ENCODE assay signal across 19 cellular contexts in genomic region chr11:2103666-2104523, GRCh38. TPM values are rescaled to one million over a fixed set of nuclear protein-coding genes. Genes with fewer than 3 reads are reported as not detected.
DNase-seq lines count a peak whose midpoint lies in the region; ATAC-seq and TF ChIP-seq lines count a peak whose summit lies in the region.
"Had no signal": no experiment of that assay in that cellular context is flagged by ENCODE, and none has a peak within 500 bp of the region (broad histone marks: within the 10 kb centered on the region; RNA-seq: fewer than 3 reads in every experiment).

No MANE protein-coding gene starts in this region.

- H3K27ac ChIP-seq in substantia nigra (ENCODE audit: low read depth, low read length, poor library complexity, severe bottlenecking) = no peak overlapping the region

- POLR2A ChIA-PET in WTC11 (lab: Charles Lee) = no interaction called here

- ATAC-seq in left ventricle myocardium superior = no peak
- no peak for ATAC-seq in WTC11
- no peak for ATAC-seq in left lobe of liver
- no peak for ATAC-seq in sciatic nerve

- CTCF ChIA-PET in WTC11 (lab: Charles Lee) = interaction anchor here (1.0 to 1.4 kb wide), 2 partner anchors 53 to 279 kb away, joined by 3 read pairs; no protein-coding TSS in a partner anchor

- TF ChIP-seq CTCF in WTC11 (IDR thresholded peaks at IDR 0.05) = no peak

- H3K27me3 Mint-ChIP-seq in WTC11 (ENCODE audit: low read depth) = peaks cover 3% of the 10 kb centered on the region

- H3K27ac Mint-ChIP-seq in WTC11 = 0 out of 2 replicates have a peak overlapping the region, but pooled peaks have one; percentile 12

- intact Hi-C loops in cardiac septum (cut with DNase I) (loop anchor here (5.0 kb wide), 1 partner anchor 33 kb away; the partner anchor contains the start of gene IGF2), left ventricle myocardium superior (cut with micrococcal nuclease) (no loop called here), sciatic nerve (cut with DNase I) (no loop called here)

- no peak overlapping the region for H3K4me3 Mint-ChIP-seq in WTC11

- no peaks in the 10 kb centered on the region for H3K36me3 Mint-ChIP-seq in WTC11

- DNase-seq in cardiac septum (ENCODE audit: low spot score) (peak; percentile 53), left ventricle myocardium superior (no peak), WTC11 (ENCODE audit: low spot score) (no peak), left lobe of liver (ENCODE audit: low spot score) (peak; percentile 42), sciatic nerve (ENCODE audit: low spot score) (peak; percentile 50), NCI-H1092 treated with DMSO at 0.1 percent for 48 hours (lab: John Stamatoyannopoulos, UW) (no peak), substantia nigra (lab: John Stamatoyannopoulos, UW) (no peak)
- DNase-seq in activated CD8-positive, alpha-beta memory T cell treated with anti-CD3 and anti-CD28 coated beads, Interleukin-2, amount 50 U/mL, for 48 hours = no peak
- DNase-seq: C1 segment of cervical spinal cord, DND-41, MV-4-11, NCI-H1417 treated with DMSO at 0.1 percent for 48 hours, NCI-H1930, NCI-H2171, NCI-H446, OCI-M1 had no signal

- H3K9me3 Mint-ChIP-seq in WTC11 = peaks cover 4% of the 10 kb centered on the region; the same call in 1 of the 2 replicates

- peaks cover 3% of the 10 kb centered on the region for H3K4me1 Mint-ChIP-seq in WTC11

TF ChIP-seq in WTC11, 78 proteins besides CTCF, POLR2A, EP300 and RAD21:
- TF ChIP-seq FOXP1 (CRISPR knock-in tag; IDR thresholded peaks at IDR 0.05; ENCODE audit: borderline replicate concordance) (no peak), KAT7 (CRISPR knock-in tag; IDR thresholded peaks at IDR 0.05; ENCODE audit: borderline replicate concordance) (no peak), SMAD3 (CRISPR knock-in tag; IDR thresholded peaks at IDR 0.05; ENCODE audit: borderline replicate concordance) (no peak), TCF7 (CRISPR knock-in tag; IDR thresholded peaks at IDR 0.05; ENCODE audit: low read depth) (no peak), ZNF512 (CRISPR knock-in tag; IDR thresholded peaks at IDR 0.05; ENCODE audit: borderline replicate concordance) (no peak), GRHL2 (CRISPR knock-in tag; IDR thresholded peaks at IDR 0.05; ENCODE audit: insufficient replicate concordance, severe bottlenecking) (no peak), JUN (CRISPR knock-in tag; IDR thresholded peaks at IDR 0.05) (no peak)
- TF ChIP-seq, protein P1, sequence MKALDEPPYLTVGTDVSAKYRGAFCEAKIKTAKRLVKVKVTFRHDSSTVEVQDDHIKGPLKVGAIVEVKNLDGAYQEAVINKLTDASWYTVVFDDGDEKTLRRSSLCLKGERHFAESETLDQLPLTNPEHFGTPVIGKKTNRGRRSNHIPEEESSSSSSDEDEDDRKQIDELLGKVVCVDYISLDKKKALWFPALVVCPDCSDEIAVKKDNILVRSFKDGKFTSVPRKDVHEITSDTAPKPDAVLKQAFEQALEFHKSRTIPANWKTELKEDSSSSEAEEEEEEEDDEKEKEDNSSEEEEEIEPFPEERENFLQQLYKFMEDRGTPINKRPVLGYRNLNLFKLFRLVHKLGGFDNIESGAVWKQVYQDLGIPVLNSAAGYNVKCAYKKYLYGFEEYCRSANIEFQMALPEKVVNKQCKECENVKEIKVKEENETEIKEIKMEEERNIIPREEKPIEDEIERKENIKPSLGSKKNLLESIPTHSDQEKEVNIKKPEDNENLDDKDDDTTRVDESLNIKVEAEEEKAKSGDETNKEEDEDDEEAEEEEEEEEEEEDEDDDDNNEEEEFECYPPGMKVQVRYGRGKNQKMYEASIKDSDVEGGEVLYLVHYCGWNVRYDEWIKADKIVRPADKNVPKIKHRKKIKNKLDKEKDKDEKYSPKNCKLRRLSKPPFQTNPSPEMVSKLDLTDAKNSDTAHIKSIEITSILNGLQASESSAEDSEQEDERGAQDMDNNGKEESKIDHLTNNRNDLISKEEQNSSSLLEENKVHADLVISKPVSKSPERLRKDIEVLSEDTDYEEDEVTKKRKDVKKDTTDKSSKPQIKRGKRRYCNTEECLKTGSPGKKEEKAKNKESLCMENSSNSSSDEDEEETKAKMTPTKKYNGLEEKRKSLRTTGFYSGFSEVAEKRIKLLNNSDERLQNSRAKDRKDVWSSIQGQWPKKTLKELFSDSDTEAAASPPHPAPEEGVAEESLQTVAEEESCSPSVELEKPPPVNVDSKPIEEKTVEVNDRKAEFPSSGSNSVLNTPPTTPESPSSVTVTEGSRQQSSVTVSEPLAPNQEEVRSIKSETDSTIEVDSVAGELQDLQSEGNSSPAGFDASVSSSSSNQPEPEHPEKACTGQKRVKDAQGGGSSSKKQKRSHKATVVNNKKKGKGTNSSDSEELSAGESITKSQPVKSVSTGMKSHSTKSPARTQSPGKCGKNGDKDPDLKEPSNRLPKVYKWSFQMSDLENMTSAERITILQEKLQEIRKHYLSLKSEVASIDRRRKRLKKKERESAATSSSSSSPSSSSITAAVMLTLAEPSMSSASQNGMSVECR (CRISPR knock-in tag; IDR thresholded peaks at IDR 0.05; ENCODE audit: borderline replicate concordance) = no peak

RNA-seq across cellular contexts. Expression of gene IGF2, which starts 35.3 kb away (rescaled TPM):
- total RNA-seq in cardiac septum (87.7 TPM), left ventricle myocardium superior (88.2 TPM), WTC11 (2021) (1.5 to 2.7 TPM (median 2.6 TPM) in 3 replicates), left lobe of liver (254 TPM), sciatic nerve (473 TPM)
- total RNA-seq: RPMI7951 had no signal

RNA-seq across cellular contexts. Expression of gene INS, which starts 57.1 kb away (rescaled TPM):
- not detected for total RNA-seq in cardiac septum
- not detected for total RNA-seq in left ventricle myocardium superior
- 0.44 to 0.62 TPM in 2 of 3 replicates, not detected in the other for total RNA-seq in WTC11 (2021)
- total RNA-seq in left lobe of liver = not detected
- total RNA-seq in sciatic nerve = 1.5 TPM
- total RNA-seq: A673, HT1080, RPMI7951 had no signal

Comparison
In these comparisons a context has a peak if more than half of its experiments do, and no peak if none do; other contexts are left out.
1. DNase-seq: peak in cardiac septum (single experiment), left lobe of liver (single experiment) and sciatic nerve (single experiment); none in left ventricle myocardium superior (single experiment), WTC11 (single experiment), NCI-H1092 treated with DMSO at 0.1 percent for 48 hours (single experiment), activated CD8-positive, alpha-beta memory T cell treated with anti-CD3 and anti-CD28 coated beads, Interleukin-2, amount 50 U/mL, for 48 hours (single experiment) and substantia nigra (0 of 49).
2. RNA of gene IGF2, which starts 35.3 kb away (total RNA-seq): 473 TPM in sciatic nerve (single experiment), 254 TPM in left lobe of liver (single experiment), 88.2 TPM in left ventricle myocardium superior (single experiment) and 87.7 TPM in cardiac septum (single experiment); 1.5 to 2.7 TPM in WTC11; every median in the first group is over 10 times any median in the second.